Comparison of ENCODE assay signal across 8 cellular contexts in genomic region chr7:105589221-105590077, GRCh38. TPM values are rescaled to one million over a fixed set of nuclear protein-coding genes. Genes with fewer than 3 reads are reported as not detected.
DNase-seq lines count a peak whose midpoint lies in the region; ATAC-seq and TF ChIP-seq lines count a peak whose summit lies in the region.

No MANE protein-coding gene starts in this region.

- H2AFZ ChIP-seq in OCI-LY3 (ENCODE audit: low read depth, low read length), result 0 out of 2 replicates have a peak overlapping the region, but pooled peaks have one; percentile 47

- no peak overlapping the region for H3K27ac Mint-ChIP-seq in activated T-cell treated with anti-CD3 and anti-CD28 coated beads, Interleukin-2, amount 50 U/mL, for 24 hours

- H3K9me3 ChIP-seq in OCI-LY3 (ENCODE audit: insufficient read depth, low read length) (no peaks in the 10 kb centered on the region), vagina (no peaks in the 10 kb centered on the region)

- H3K4me1 ChIP-seq in OCI-LY3 (ENCODE audit: low read length) (peaks cover 20% of the 10 kb centered on the region), vagina (peaks cover 10% of the 10 kb centered on the region)

- H3K79me2 ChIP-seq in OCI-LY3 (ENCODE audit: low read length), result no peaks in the 10 kb centered on the region

- TF ChIP-seq CTCF in OCI-LY3 (IDR thresholded peaks at IDR 0.05; ENCODE audit: low read depth, low read length), result peak; percentile 84
- peak in 2 of 3 experiments; percentile 36 to 56 for TF ChIP-seq CTCF in vagina (IDR thresholded peaks at IDR 0.05)

- H3K4me3 Mint-ChIP-seq in activated T-cell treated with anti-CD3 and anti-CD28 coated beads, Interleukin-2, amount 50 U/mL, for 24 hours, result no peak overlapping the region

- no peak for TF ChIP-seq POLR2A in vagina (IDR thresholded peaks at IDR 0.05)

- peak; percentile 81 for ATAC-seq in GM21576 (IDR thresholded peaks at IDR 0.05; ENCODE audit: unreplicated experiment)

- no peak overlapping the region for H3K9ac ChIP-seq in OCI-LY3 (ENCODE audit: low read length)

- no peaks in the 10 kb centered on the region for H4K20me1 ChIP-seq in OCI-LY3 (ENCODE audit: insufficient read depth, low read length)

- H3K27ac ChIP-seq in OCI-LY3 (ENCODE audit: low read length), result no peak overlapping the region
- H3K27ac ChIP-seq in vagina, result no peak overlapping the region

- DNase-seq in ELF-1 (ENCODE audit: low read depth, low spot score) (peak; percentile 57), HuH-7.5 (ENCODE audit: low spot score) (peak; percentile 61), fibroblast of the conjunctiva (ENCODE audit: low read depth) (peak; percentile 75), nucleus accumbens (lab: John Stamatoyannopoulos, UW) (peak in 54 of 56 donors; percentile 5 to 89 (median 62)), vagina (ENCODE audit: extremely low spot score in 2 of 2) (peak in 1 of 2 donors; percentile 84)
- DNase-seq in activated T-cell treated with anti-CD3 and anti-CD28 coated beads, Interleukin-2, amount 50 U/mL, for 24 hours, result peak; percentile 50

- H3K27me3 ChIP-seq in OCI-LY3 (ENCODE audit: low read depth, low read length) (no peaks in the 10 kb centered on the region), vagina (no peaks in the 10 kb centered on the region)

- H3K9me3 Mint-ChIP-seq in activated T-cell treated with anti-CD3 and anti-CD28 coated beads, Interleukin-2, amount 50 U/mL, for 24 hours, result no peaks in the 10 kb centered on the region

- H3K36me3 Mint-ChIP-seq in activated T-cell treated with anti-CD3 and anti-CD28 coated beads, Interleukin-2, amount 50 U/mL, for 24 hours (ENCODE audit: low read depth), result no peaks in the 10 kb centered on the region

- H3K4me2 ChIP-seq in OCI-LY3 (ENCODE audit: low read length), result peak overlapping the region; percentile 31; the same call in 1 of the 2 replicates

- intact Hi-C loops in vagina (cut with DNase I), result no loop called here

- no peaks in the 10 kb centered on the region for H3K27me3 Mint-ChIP-seq in activated T-cell treated with anti-CD3 and anti-CD28 coated beads, Interleukin-2, amount 50 U/mL, for 24 hours

- no peaks in the 10 kb centered on the region for H3K36me3 ChIP-seq in OCI-LY3 (replicated peaks; ENCODE audit: low read depth, low read length)
- no peaks in the 10 kb centered on the region for H3K36me3 ChIP-seq in vagina

- no peak overlapping the region for H3K4me3 ChIP-seq in OCI-LY3 (ENCODE audit: low read length)
- H3K4me3 ChIP-seq in vagina, result no peak overlapping the region

- peaks cover 10% of the 10 kb centered on the region for H3K4me1 Mint-ChIP-seq in activated T-cell treated with anti-CD3 and anti-CD28 coated beads, Interleukin-2, amount 50 U/mL, for 24 hours (ENCODE audit: low read depth)

RNA-seq across cellular contexts. Expression of gene EFCAB10, which starts 8.2 kb away (rescaled TPM):
- not detected for total RNA-seq in vagina

RNA-seq across cellular contexts. Expression of gene RINT1, which starts 57.4 kb away (rescaled TPM):
- 27.5 TPM for total RNA-seq in vagina
